In genomic region chr1:67650061-67650460, GRCh38 we compare ENCODE assay signal across 22 cellular contexts. TPM values are rescaled to one million over a fixed set of nuclear protein-coding genes. Genes with fewer than 3 reads are reported as not detected.
DNase-seq lines count a peak whose midpoint lies in the region; ATAC-seq and TF ChIP-seq lines count a peak whose summit lies in the region.
"Had no signal": no experiment of that assay in that cellular context is flagged by ENCODE, and none has a peak within 500 bp of the region (broad histone marks: within the 10 kb centered on the region; RNA-seq: fewer than 3 reads in every experiment).

No MANE protein-coding gene starts in this region.

- dilution Hi-C loops in IMR-90 (cut with HindIII; ENCODE audit: low sequenced_read_pairs, unreplicated experiment), result no loop called here

- no peak overlapping the region for H4K8ac ChIP-seq in IMR-90 (ENCODE audit: low read depth in 2 of 2, low read length in 2 of 2)

- H3K9me1 ChIP-seq in IMR-90 (ENCODE audit: insufficient read depth, low read length), result peaks cover 8% of the 10 kb centered on the region

- no peak for TF ChIP-seq POLR2A in IMR-90 (IDR thresholded peaks at IDR 0.05; ENCODE audit: low read depth, low read length)

- TF ChIP-seq CTCF in IMR-90 (conservative IDR thresholded peaks at IDR 0.05; ENCODE audit: low read depth, low read length) (no peak), VCaP (conservative IDR thresholded peaks at IDR 0.05) (no peak)

- H2BK120ac ChIP-seq in IMR-90 (ENCODE audit: low read depth, low read length), result no peak overlapping the region

- no peak overlapping the region for H4K5ac ChIP-seq in IMR-90 (ENCODE audit: low read depth, low read length)

- no peak overlapping the region; the same call in 1 of the 2 replicates for H3K14ac ChIP-seq in IMR-90 (replicated peaks; ENCODE audit: low read depth, low read length)

- in situ Hi-C loops in IMR-90 (cut with MboI; ENCODE audit: low sequenced_read_pairs), result no loop called here

- H3K23ac ChIP-seq in IMR-90 (ENCODE audit: low read depth, low read length), result no peak overlapping the region

- H2BK15ac ChIP-seq in IMR-90 (ENCODE audit: low read depth, low read length), result no peak overlapping the region

- no peaks in the 10 kb centered on the region for H4K20me1 ChIP-seq in IMR-90 (ENCODE audit: insufficient read depth, low read length)
- H4K20me1 ChIP-seq: BLaER1 treated with 17β-estradiol and CSF1 and Interleukin-3, amounts not matched to agents 10 nM and 100 nM had no signal

- H2AK9ac ChIP-seq in IMR-90 (replicated peaks; ENCODE audit: low read depth, low read length, poor library complexity), result no peak overlapping the region

- no peaks in the 10 kb centered on the region for H3K27me3 ChIP-seq in IMR-90 (ENCODE audit: control insufficient read depth, insufficient read depth, low read length)
- H3K27me3 ChIP-seq: BLaER1 treated with 17β-estradiol and CSF1 and Interleukin-3, amounts not matched to agents 10 nM and 100 nM; SJSA1 had no signal

- CTCF ChIA-PET in IMR-90 (lab: Yijun Ruan, JAX), result interaction anchor here (0.5 to 0.6 kb wide), 3 partner anchors 87 to 763 kb away, joined by 3 to 5 read pairs (median 3); no protein-coding TSS in a partner anchor

- H3K18ac ChIP-seq in IMR-90 (ENCODE audit: low read depth, low read length), result peak overlapping the region; percentile 67; the same call in 1 of the 2 replicates

- no peak overlapping the region for H3K4me3 ChIP-seq in IMR-90 (ENCODE audit: insufficient read depth, low read depth, low read length)
- H3K4me3 ChIP-seq: A549; BLaER1 treated with 17β-estradiol and CSF1 and Interleukin-3, amounts not matched to agents 10 nM and 100 nM; SJSA1 had no signal

- H2AK5ac ChIP-seq in IMR-90 (ENCODE audit: low read depth, low read length), result peak overlapping the region; percentile 57; the same call in 1 of the 2 replicates

- peak; percentile 5 for DNase-seq in AG08395 (ENCODE audit: low spot score)
- DNase-seq in IMR-90, result peak; percentile 61
- DNase-seq in iris pigment epithelial cell (ENCODE audit: low read depth), result peak; percentile 27
- no peak for DNase-seq in activated T-cell treated with anti-CD3 and anti-CD28 coated beads for 4 hours
- DNase-seq: Caco-2; CD4-positive, alpha-beta memory T cell; DMS153; KBM-7; NCI-H1092 treated with DMSO at 0.1 percent for 48 hours; NCI-H1436 treated with DMSO at 0.1 percent for 48 hours; NCI-H2029; NCI-H510A; NCI-H774; T-helper 1 cell had no signal

- H3K9me3 ChIP-seq in IMR-90 (ENCODE audit: control insufficient read depth, insufficient read depth, low read length), result no peaks in the 10 kb centered on the region
- H3K9me3 ChIP-seq: A549; BLaER1 treated with 17β-estradiol and CSF1 and Interleukin-3, amounts not matched to agents 10 nM and 100 nM; Caco-2; SJSA1 had no signal

- no peaks in the 10 kb centered on the region for H3K79me1 ChIP-seq in IMR-90 (ENCODE audit: low read depth in 1 of 2, low read length in 2 of 2)

- no peak overlapping the region for H3K4me2 ChIP-seq in IMR-90 (ENCODE audit: low read depth, low read length)
- H3K4me2 ChIP-seq: A549; BLaER1 treated with 17β-estradiol and CSF1 and Interleukin-3, amounts not matched to agents 10 nM and 100 nM had no signal

- H4K91ac ChIP-seq in IMR-90 (ENCODE audit: insufficient read depth, low read depth, low read length), result 0 out of 2 replicates have a peak overlapping the region, but pooled peaks have one; percentile 2

- no peak overlapping the region for H2BK20ac ChIP-seq in IMR-90 (ENCODE audit: low read depth, low read length)

- no peak for TF ChIP-seq RAD21 in IMR-90 (IDR thresholded peaks at IDR 0.05; ENCODE audit: low read length)

- H3K4me1 ChIP-seq in IMR-90 (ENCODE audit: control insufficient read depth, insufficient read depth, low read length), result peaks cover 20% of the 10 kb centered on the region

- no TSS peak for BruUV-seq in IMR-90 (replicated peaks; lab: Mats Ljungman, UMichigan)

- H3K27ac ChIP-seq in IMR-90 (ENCODE audit: insufficient read depth, low read length), result no peak overlapping the region
- peak overlapping the region; percentile 97; the same call in 1 of the 2 replicates for H3K27ac ChIP-seq in VCaP
- H3K27ac ChIP-seq: A549; BLaER1 treated with 17β-estradiol and CSF1 and Interleukin-3, amounts not matched to agents 10 nM and 100 nM; HL-60; SJSA1 had no signal

- intact Hi-C loops in IMR-90 (cut with micrococcal nuclease), result no loop called here

- ATAC-seq in IMR-90 (ENCODE audit: low read depth), result peak; percentile 71
- ATAC-seq in HG02938 (IDR thresholded peaks at IDR 0.05; ENCODE audit: unreplicated experiment), result no peak
- no peak for ATAC-seq in GM18861 (IDR thresholded peaks at IDR 0.05; ENCODE audit: unreplicated experiment)
- ATAC-seq: A549, HepG2 had no signal

- POLR2A ChIA-PET in IMR-90 (lab: Charles Lee; ENCODE audit: unreplicated experiment), result no interaction called here

- H2AFZ ChIP-seq in IMR-90 (replicated peaks; ENCODE audit: low read length, poor library complexity), result no peak overlapping the region

- H3K56ac ChIP-seq in IMR-90 (ENCODE audit: extremely low read depth, insufficient read depth, low read length), result no peak overlapping the region

- no peak overlapping the region for H3K9ac ChIP-seq in IMR-90 (ENCODE audit: low read depth, low read length)
- H3K9ac ChIP-seq: BLaER1 treated with 17β-estradiol and CSF1 and Interleukin-3, amounts not matched to agents 10 nM and 100 nM had no signal

- peak overlapping the region; percentile 64; the same call in 1 of the 2 replicates for H3K4ac ChIP-seq in IMR-90 (ENCODE audit: low read depth, low read length)

- no peak overlapping the region for H2BK5ac ChIP-seq in IMR-90 (ENCODE audit: low read depth, low read length, poor library complexity, severe bottlenecking)

- no peaks in the 10 kb centered on the region for H3K36me3 ChIP-seq in IMR-90 (ENCODE audit: control insufficient read depth, insufficient read depth, low read length)
- H3K36me3 ChIP-seq: BLaER1 treated with 17β-estradiol and CSF1 and Interleukin-3, amounts not matched to agents 10 nM and 100 nM; SJSA1 had no signal

TF ChIP-seq in IMR-90, 13 proteins besides CTCF, POLR2A, EP300 and RAD21:
- TF ChIP-seq BHLHE40 (IDR thresholded peaks at IDR 0.05; ENCODE audit: low read depth, low read length) (0 out of 2 replicates have a peak, but pooled peaks have one; percentile 16), NFE2L2 (IDR thresholded peaks at IDR 0.05; ENCODE audit: low read depth, low read length) (no peak)

RNA-seq across cellular contexts. Expression of gene GADD45A, which starts 34.9 kb away (rescaled TPM):
- total RNA-seq in IMR-90 (2012; rRNA removed), result 10.9 and 16.7 TPM in 2 replicates
- 114 and 129 TPM in 2 replicates for polyA plus RNA-seq in IMR-90 (2012; rRNA removed)
- polyA plus RNA-seq in IMR-90 (2012; cell fraction: cytosol; rRNA removed), result 128 and 171 TPM in 2 replicates
- polyA plus RNA-seq in IMR-90 (2012; cell fraction: nucleus; rRNA removed; ENCODE audit: low replicate concordance), result 210 and 388 TPM in 2 replicates
